In the genomic region with DNA sequence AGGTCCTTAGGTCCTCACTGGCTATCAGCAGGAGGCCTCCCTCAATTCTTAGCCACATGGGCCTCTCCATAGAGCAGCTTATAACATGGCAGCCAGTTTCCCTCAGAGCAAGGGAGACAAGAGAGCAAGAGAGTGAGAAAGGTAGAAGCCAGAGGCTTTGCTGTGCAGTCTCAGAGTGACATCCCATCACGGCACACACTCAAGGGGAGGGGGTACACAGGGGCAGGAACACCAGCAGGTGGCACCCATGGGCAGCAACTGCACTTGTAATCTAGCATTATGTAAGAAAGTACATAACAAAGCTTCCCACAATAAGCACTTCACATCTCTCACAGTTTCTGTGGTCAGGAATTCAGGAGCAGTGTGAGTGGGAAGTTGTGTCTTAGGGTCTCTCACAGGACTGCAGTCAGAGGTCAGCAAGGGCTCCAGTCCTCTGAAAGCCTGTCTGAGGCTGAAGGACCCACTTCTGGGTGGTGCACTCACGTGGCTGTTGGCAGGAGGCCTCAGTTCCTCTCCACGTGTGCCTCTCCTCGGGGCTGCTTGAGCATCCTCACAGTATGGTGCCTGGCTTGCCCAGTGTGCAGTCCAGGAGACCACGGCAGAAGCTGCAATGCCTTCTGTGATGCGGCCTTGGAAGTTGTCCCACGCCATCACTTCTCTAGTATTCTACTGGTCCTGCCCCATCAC, we compare ENCODE assay signal across 11 cellular contexts.
A peak's percentile ranks its signal among the peaks of the same experiment; 100 is the strongest.
DNase-seq lines count a peak whose midpoint lies in the region; ATAC-seq, FAIRE-seq and TF ChIP-seq lines count a peak whose summit lies in the region.
"Had no signal": no experiment of that assay in that cellular context is flagged by ENCODE, and none has a peak within 500 bp of the region (broad histone marks: within the 10 kb centered on the region; RNA-seq: fewer than 3 reads in every experiment).

No MANE protein-coding gene starts in this region.

- TF ChIP-seq EP300 in K562 (IDR thresholded peaks at IDR 0.05; ENCODE audit: low read length): no peak

- H3K79me2 ChIP-seq in Karpas-422 (ENCODE audit: low read length): no peaks in the 10 kb centered on the region
- H3K79me2 ChIP-seq in K562 (ENCODE audit: control insufficient read depth, insufficient read depth, low read length): no peaks in the 10 kb centered on the region

- no peak overlapping the region for H3K4me2 ChIP-seq in Karpas-422 (ENCODE audit: low read depth, low read length, poor library complexity, severe bottlenecking)
- H3K4me2 ChIP-seq in K562 (ENCODE audit: insufficient read depth, low read length): no peak overlapping the region

- H3K27me3 ChIP-seq in Karpas-422 (ENCODE audit: low read length) (no peaks in the 10 kb centered on the region; the same call in 1 of the 2 replicates), K562 (ENCODE audit: control insufficient read depth in 2 of 2, insufficient read depth in 2 of 2, low read length in 2 of 2) (peaks cover 0 to 6% of the 10 kb centered on the region in 2 experiments; a peak in 1 of 5 replicates)

- in situ Hi-C loops in K562 (cut with MboI): loop anchor here (25.0 kb wide), 1 partner anchor 778 kb away; no protein-coding TSS in a partner anchor

- DNase-seq in activated CD4-positive, alpha-beta T cell treated with anti-CD3 and anti-CD28 coated beads for 36 hours: peak; percentile 46
- no peak for DNase-seq in activated CD4-positive, alpha-beta T cell treated with anti-CD3 and anti-CD28 coated beads, Interleukin-2, amount 50 U/mL, for 1 hour
- DNase-seq in Karpas-422 (peak; percentile 73), K562 (ENCODE audit: extremely low read depth in 1 of 4, low spot score in 3 of 4) (no peak), osteocyte (ENCODE audit: extremely low spot score, unreplicated experiment) (no peak), cerebellar nuclear complex (lab: John Stamatoyannopoulos, UW) (no peak), inferior parietal cortex (ENCODE audit: extremely low spot score) (no peak)
- DNase-seq: activated CD8-positive, alpha-beta memory T cell treated with anti-CD3 and anti-CD28 coated beads for 24 hours had no signal

- TF ChIP-seq POLR2A in K562 (conservative IDR thresholded peaks at IDR 0.05): no peak

- POLR2A ChIA-PET in activated CD4-positive, alpha-beta T cell treated with anti-CD3 and anti-CD28 coated beads for 36 hours (lab: Charles Lee): no interaction called here
- POLR2A ChIA-PET in K562 (lab: Yijun Ruan, JAX): interaction anchor here (0.6 kb wide), 1 partner anchor 8 kb away, joined by 3 read pairs; no protein-coding TSS in a partner anchor

- ATAC-seq in activated CD4-positive, alpha-beta T cell treated with anti-CD3 and anti-CD28 coated beads for 36 hours: no peak
- ATAC-seq in K562: no peak
- no peak for ATAC-seq in HG03097 (IDR thresholded peaks at IDR 0.05; ENCODE audit: low FRiP score, unreplicated experiment)

- no peak overlapping the region for H3K4me3 ChIP-seq in Karpas-422 (ENCODE audit: low read length)
- no peak overlapping the region for H3K4me3 ChIP-seq in K562
- H3K4me3 ChIP-seq: skin epidermis had no signal

- H3K4me1 ChIP-seq in Karpas-422 (ENCODE audit: low read length): no peaks in the 10 kb centered on the region
- H3K4me1 ChIP-seq in K562 (replicated peaks in 1 of 2; ENCODE audit: control insufficient read depth in 2 of 2, insufficient read depth in 2 of 2, low read length in 2 of 2): no peaks in the 10 kb centered on the region

- FAIRE-seq in K562 (lab: Jason Lieb, UNC): no peak

- no peaks in the 10 kb centered on the region for H3K9me2 ChIP-seq in Karpas-422 (replicated peaks; ENCODE audit: insufficient read depth, low read length)

- H3K4me1 Mint-ChIP-seq in activated CD4-positive, alpha-beta T cell treated with anti-CD3 and anti-CD28 coated beads for 36 hours: no peaks in the 10 kb centered on the region
- no peaks in the 10 kb centered on the region for H3K4me1 Mint-ChIP-seq in osteocyte (ENCODE audit: unreplicated experiment)
- H3K4me1 Mint-ChIP-seq: CD4-positive, alpha-beta memory T cell had no signal

- no peaks in the 10 kb centered on the region for H3K36me3 Mint-ChIP-seq in activated CD4-positive, alpha-beta T cell treated with anti-CD3 and anti-CD28 coated beads for 36 hours (ENCODE audit: low read depth)
- no peaks in the 10 kb centered on the region for H3K36me3 Mint-ChIP-seq in osteocyte (ENCODE audit: unreplicated experiment)
- H3K36me3 Mint-ChIP-seq: CD4-positive, alpha-beta memory T cell had no signal

- WGBS in K562 (ENCODE audit: insufficient coverage, low coverage, missing lambda C conversion rate): 3% methylated on average over 7 of the region's 7 CpGs

- TF ChIP-seq RAD21 in K562 (CRISPR knock-in tag; conservative IDR thresholded peaks at IDR 0.05 in 1 of 2, IDR thresholded peaks at IDR 0.05 in 1 of 2): peak in 1 of 2 experiments; percentile 32; a peak in 1 of 4 replicates

- H3K9me3 ChIP-seq in Karpas-422 (ENCODE audit: low read length) (no peaks in the 10 kb centered on the region), K562 (replicated peaks; ENCODE audit: control insufficient read depth, insufficient read depth, low read depth, low read length) (no peaks in the 10 kb centered on the region)

- CTCF ChIA-PET in activated CD4-positive, alpha-beta T cell treated with anti-CD3 and anti-CD28 coated beads for 36 hours (lab: Charles Lee): interaction anchor here (1.7 kb wide), 1 partner anchor 130 kb away, joined by 7 read pairs; no protein-coding TSS in a partner anchor
- CTCF ChIA-PET in K562 (lab: Yijun Ruan, JAX; ENCODE audit: low intra/inter-chr PET ratio): no interaction called here

- H3K9me1 ChIP-seq in K562 (ENCODE audit: control insufficient read depth, insufficient read depth, low read length): no peaks in the 10 kb centered on the region

- no peaks in the 10 kb centered on the region for H3K27me3 Mint-ChIP-seq in activated CD4-positive, alpha-beta T cell treated with anti-CD3 and anti-CD28 coated beads for 36 hours
- peaks cover 14% of the 10 kb centered on the region for H3K27me3 Mint-ChIP-seq in osteocyte (ENCODE audit: unreplicated experiment)

- no peak overlapping the region for H3K9ac ChIP-seq in Karpas-422 (ENCODE audit: low read length)
- no peak overlapping the region for H3K9ac ChIP-seq in K562 (ENCODE audit: insufficient read depth in 1 of 2, low read depth in 2 of 2, low read length in 2 of 2)

- H3K9me3 Mint-ChIP-seq in activated CD4-positive, alpha-beta T cell treated with anti-CD3 and anti-CD28 coated beads for 36 hours (ENCODE audit: low read depth): peaks cover 2% of the 10 kb centered on the region
- H3K9me3 Mint-ChIP-seq in osteocyte (ENCODE audit: unreplicated experiment): no peaks in the 10 kb centered on the region

- TF ChIP-seq CTCF in K562 (IDR thresholded peaks at IDR 0.05 in 2 of 3, conservative IDR thresholded peaks at IDR 0.05 in 1 of 3; ENCODE audit: insufficient read depth in 2 of 3, low read depth in 1 of 3, low read length in 3 of 3) (peak in 1 of 3 experiments; percentile 16; a peak in 1 of 6 replicates), osteocyte (IDR thresholded peaks at IDR 0.05) (peak; percentile 39)

- H2AFZ ChIP-seq in Karpas-422 (ENCODE audit: low read length) (no peak overlapping the region), K562 (ENCODE audit: low read depth, low read length) (no peak overlapping the region)

- BruUV-seq in K562 (replicated peaks; lab: Mats Ljungman, UMichigan): no TSS peak

- H3K36me3 ChIP-seq in Karpas-422 (ENCODE audit: insufficient read depth, low read length) (no peaks in the 10 kb centered on the region), K562 (ENCODE audit: control insufficient read depth, insufficient read depth, low read length) (no peaks in the 10 kb centered on the region)

- intact Hi-C loops in activated CD4-positive, alpha-beta T cell treated with anti-CD3 and anti-CD28 coated beads for 36 hours (cut with DNase I, micrococcal nuclease): loop anchor here in 1 of 2 experiments (1.0 kb wide), 1 partner anchor 130 kb away; no protein-coding TSS in a partner anchor
- intact Hi-C loops in K562 (cut with micrococcal nuclease): loop anchor here (10.0 kb wide), 1 partner anchor 126 kb away; no protein-coding TSS in a partner anchor

- H3K27ac ChIP-seq in Karpas-422 (ENCODE audit: low read length): no peak overlapping the region
- no peak overlapping the region for H3K27ac ChIP-seq in K562 (ENCODE audit: extremely low read depth, low read depth, low read length)
- H3K27ac ChIP-seq: skin epidermis had no signal

- H4K20me1 ChIP-seq in Karpas-422 (ENCODE audit: insufficient read depth, low read depth, low read length) (no peaks in the 10 kb centered on the region), K562 (replicated peaks; ENCODE audit: control insufficient read depth, insufficient read depth, low read length) (no peaks in the 10 kb centered on the region)

- H3K4me3 Mint-ChIP-seq in activated CD4-positive, alpha-beta T cell treated with anti-CD3 and anti-CD28 coated beads for 36 hours: no peak overlapping the region
- no peak overlapping the region for H3K4me3 Mint-ChIP-seq in osteocyte (ENCODE audit: unreplicated experiment)
- H3K4me3 Mint-ChIP-seq: CD4-positive, alpha-beta memory T cell had no signal

- no peak overlapping the region for H3K27ac Mint-ChIP-seq in activated CD4-positive, alpha-beta T cell treated with anti-CD3 and anti-CD28 coated beads for 36 hours
- no peak overlapping the region for H3K27ac Mint-ChIP-seq in osteocyte (ENCODE audit: unreplicated experiment)
- H3K27ac Mint-ChIP-seq: CD4-positive, alpha-beta memory T cell had no signal

TF ChIP-seq in K562, 482 proteins besides CTCF, POLR2A, EP300 and RAD21:
- TF ChIP-seq POLR2G (IDR thresholded peaks at IDR 0.05; ENCODE audit: low read depth, low read length) (no peak), POLR2H (tag; IDR thresholded peaks at IDR 0.05; ENCODE audit: low read depth) (no peak), PPARD (CRISPR knock-in tag; IDR thresholded peaks at IDR 0.05) (no peak), STAT5B (CRISPR knock-in tag; IDR thresholded peaks at IDR 0.05) (no peak), SMC3 (conservative IDR thresholded peaks at IDR 0.05; ENCODE audit: insufficient read depth, low read depth, low read length) (0 out of 2 replicates have a peak, but pooled peaks have one; percentile 9)

Comparison
In these comparisons a context has a peak if more than half of its experiments do, and no peak if none do; other contexts are left out.
1. DNase-seq: peak in activated CD4-positive, alpha-beta T cell treated with anti-CD3 and anti-CD28 coated beads for 36 hours (single experiment) and Karpas-422 (single experiment); none in activated CD4-positive, alpha-beta T cell treated with anti-CD3 and anti-CD28 coated beads, Interleukin-2, amount 50 U/mL, for 1 hour (single experiment), K562 (0 of 4), osteocyte (single experiment), cerebellar nuclear complex (0 of 2) and inferior parietal cortex (single experiment).